Comparison of ENCODE assay signal across 11 cellular contexts in genomic region chr17:76524598-76525512, GRCh38. TPM values are rescaled to one million over a fixed set of nuclear protein-coding genes. Genes with fewer than 3 reads are reported as not detected.
A peak's percentile ranks its signal among the peaks of the same experiment; 100 is the strongest.
DNase-seq lines count a peak whose midpoint lies in the region; ATAC-seq, FAIRE-seq and TF ChIP-seq lines count a peak whose summit lies in the region.
"Had no signal": no experiment of that assay in that cellular context is flagged by ENCODE, and none has a peak within 500 bp of the region (broad histone marks: within the 10 kb centered on the region; RNA-seq: fewer than 3 reads in every experiment).

No MANE protein-coding gene starts in this region.

- CTCF ChIA-PET in CD8-positive, alpha-beta T cell (lab: Charles Lee), result interaction anchor here (0.9 to 10.5 kb wide), 7 partner anchors 12 to 189 kb away, joined by 3 to 176 read pairs (median 68); partner anchors contain the start of gene PRCD

- H3K27ac ChIP-seq in CD8-positive, alpha-beta T cell (ENCODE audit: low read depth, low read length), result no peak overlapping the region
- peak overlapping the region; percentile 56 for H3K27ac ChIP-seq in VCaP
- peak overlapping the region; percentile 50 to 66 for H3K27ac ChIP-seq in right atrium auricular region
- peak overlapping the region; percentile 36 for H3K27ac ChIP-seq in psoas muscle

- H3K27me3 Mint-ChIP-seq in CD8-positive, alpha-beta T cell (ENCODE audit: low read depth), result no peaks in the 10 kb centered on the region

- no peak for FAIRE-seq in RCC 7860 (lab: Jason Lieb, UNC)

- H3K4me1 ChIP-seq in CD8-positive, alpha-beta T cell (ENCODE audit: insufficient read depth, low read length), result peaks cover 37% of the 10 kb centered on the region
- H3K4me1 ChIP-seq in right atrium auricular region (peaks cover 0 to 55% of the 10 kb centered on the region in 2 donors), psoas muscle (peaks cover 23% of the 10 kb centered on the region)

- peaks cover 33% of the 10 kb centered on the region for H3K4me1 Mint-ChIP-seq in CD8-positive, alpha-beta T cell (ENCODE audit: low read depth)

- DNase-seq in CD8-positive, alpha-beta T cell, result no peak
- DNase-seq in right atrium auricular region (ENCODE audit: low spot score) (peak; percentile 81), psoas muscle (peak; percentile 64 to 74), COLO829 (ENCODE audit: low spot score) (no peak), hippocampal formation (lab: John Stamatoyannopoulos, UW) (no peak), RCC 7860 (ENCODE audit: low spot score) (no peak), NCI-H2227 treated with DMSO at 0.1 percent for 48 hours (lab: John Stamatoyannopoulos, UW) (no peak)
- DNase-seq: hypothalamus; NCI-H2081; stimulated activated CD4-positive, alpha-beta T cell treated with anti-CD3 and anti-CD28 coated beads, Interleukin-2, amount 100 ng/mL, for 24 hours had no signal

- H3K27me3 ChIP-seq in CD8-positive, alpha-beta T cell (ENCODE audit: insufficient read depth, low read length), result no peaks in the 10 kb centered on the region
- H3K27me3 ChIP-seq in right atrium auricular region, result no peaks in the 10 kb centered on the region
- peaks cover 0 to 1% (median 0%) of the 10 kb centered on the region in 3 donors for H3K27me3 ChIP-seq in psoas muscle (ENCODE audit: insufficient read depth in 3 of 3, low read length in 2 of 3)

- no peaks in the 10 kb centered on the region for H3K36me3 ChIP-seq in CD8-positive, alpha-beta T cell (ENCODE audit: insufficient read depth, low read length)
- no peaks in the 10 kb centered on the region for H3K36me3 ChIP-seq in right atrium auricular region
- no peaks in the 10 kb centered on the region for H3K36me3 ChIP-seq in psoas muscle (ENCODE audit: insufficient read depth in 1 of 2, low read depth in 1 of 2)

- H3K9me3 ChIP-seq in CD8-positive, alpha-beta T cell (ENCODE audit: low read length), result no peaks in the 10 kb centered on the region
- H3K9me3 ChIP-seq in right atrium auricular region (no peaks in the 10 kb centered on the region), psoas muscle (no peaks in the 10 kb centered on the region)

- TF ChIP-seq CTCF in CD8-positive, alpha-beta T cell (IDR thresholded peaks at IDR 0.05), result no peak
- TF ChIP-seq CTCF in VCaP (conservative IDR thresholded peaks at IDR 0.05) (no peak), right atrium auricular region (IDR thresholded peaks at IDR 0.05) (no peak), psoas muscle (IDR thresholded peaks at IDR 0.05) (no peak)

- H3K4me3 Mint-ChIP-seq in CD8-positive, alpha-beta T cell, result no peak overlapping the region

- no peak for ATAC-seq in CD8-positive, alpha-beta T cell
- ATAC-seq in psoas muscle, result peak in 3 of 4 donors; percentile 12 to 41 (median 17)

- POLR2A ChIA-PET in CD8-positive, alpha-beta T cell (lab: Charles Lee), result interaction anchor here (0.7 kb wide), 2 partner anchors 10 to 58 kb away, joined by 3 read pairs; partner anchors contain the start of gene AANAT

- no peaks in the 10 kb centered on the region for H3K9me3 Mint-ChIP-seq in CD8-positive, alpha-beta T cell

- WGBS in psoas muscle, 3 donors, result 56 to 60% (median 57%) methylated on average over 25 of the region's 25 CpGs

- no peaks in the 10 kb centered on the region for H3K36me3 Mint-ChIP-seq in CD8-positive, alpha-beta T cell

- intact Hi-C loops in CD8-positive, alpha-beta T cell (cut with DNase I, micrococcal nuclease), result no loop called here
- intact Hi-C loops in psoas muscle (cut with DNase I), result loop anchor here in 1 of 2 donors (5.0 kb wide), 2 partner anchors 62 to 97 kb away; partner anchors contain the start of gene ST6GALNAC2

- H3K4me3 ChIP-seq in CD8-positive, alpha-beta T cell (ENCODE audit: low read depth, low read length), result no peak overlapping the region
- H3K4me3 ChIP-seq in right atrium auricular region (no peak overlapping the region), psoas muscle (no peak overlapping the region)

- peak overlapping the region; percentile 47 for H3K27ac Mint-ChIP-seq in CD8-positive, alpha-beta T cell

RNA-seq across cellular contexts. Expression of gene CYGB, which starts 12.7 kb away (rescaled TPM):
- under 1 TPM; 0.47 to 0.57 TPM for total RNA-seq in CD8-positive, alpha-beta T cell
- 10 to 100 TPM; 23.0 to 48.7 TPM for total RNA-seq in right atrium auricular region
- total RNA-seq in psoas muscle, result 10 to 100 TPM in 3 of 4 donors, 1 to 10 TPM in 1; 9.5 to 14.6 (median 11.9) TPM
- 10 to 100 TPM in 1 of 3 donors, 1 to 10 TPM in 2; 6.4 to 12.6 (median 8.1) TPM for polyA plus RNA-seq in psoas muscle

RNA-seq across cellular contexts. Expression of gene PRCD, which starts 15.0 kb away (rescaled TPM):
- not detected for total RNA-seq in CD8-positive, alpha-beta T cell
- 1 to 10 TPM; 2.1 to 3.5 TPM for total RNA-seq in right atrium auricular region
- total RNA-seq in psoas muscle, result 1 to 10 TPM in 2 of 4 donors, under 1 TPM in 2; 0.18 to 1.7 (median 1.0) TPM
- 1 to 10 TPM; 1.2 to 1.6 (median 1.3) TPM for polyA plus RNA-seq in psoas muscle

RNA-seq across cellular contexts. Expression of gene RHBDF2, which starts 23.6 kb away (rescaled TPM):
- 10 to 100 TPM; 45.4 to 46.2 TPM for total RNA-seq in CD8-positive, alpha-beta T cell
- total RNA-seq in right atrium auricular region (10 to 100 TPM; 13.6 to 14.8 TPM), psoas muscle (10 to 100 TPM in 3 of 4 donors, 1 to 10 TPM in 1; 6.6 to 23.1 (median 12.4) TPM)
- polyA plus RNA-seq in psoas muscle, result 10 to 100 TPM; 11.2 to 14.7 (median 13.9) TPM

RNA-seq across cellular contexts. Expression of gene AANAT, which starts 57.5 kb away (rescaled TPM):
- total RNA-seq in CD8-positive, alpha-beta T cell, result not detected
- not detected for total RNA-seq in right atrium auricular region
- total RNA-seq in psoas muscle, result not detected
- under 1 TPM in 2 of 3 donors, not detected in 1; 0.09 to 0.13 TPM for polyA plus RNA-seq in psoas muscle

Comparison
In these comparisons a context has a peak if more than half of its experiments do, and no peak if none do; other contexts are left out.
1. DNase-seq: peak in right atrium auricular region (single experiment) and psoas muscle (2 of 2); none in CD8-positive, alpha-beta T cell (0 of 7), COLO829 (single experiment), hippocampal formation (0 of 2), RCC 7860 (single experiment) and NCI-H2227 treated with DMSO at 0.1 percent for 48 hours (single experiment).
2. RNA of gene CYGB, which starts 12.7 kb away (total RNA-seq): 23.0 to 48.7 TPM in right atrium auricular region and 9.5 to 14.6 TPM in psoas muscle; 0.47 to 0.57 TPM in CD8-positive, alpha-beta T cell; every median in the first group is over 4 times any median in the second.